8 cellular contexts compared by ENCODE assay signal in the genomic region with DNA sequence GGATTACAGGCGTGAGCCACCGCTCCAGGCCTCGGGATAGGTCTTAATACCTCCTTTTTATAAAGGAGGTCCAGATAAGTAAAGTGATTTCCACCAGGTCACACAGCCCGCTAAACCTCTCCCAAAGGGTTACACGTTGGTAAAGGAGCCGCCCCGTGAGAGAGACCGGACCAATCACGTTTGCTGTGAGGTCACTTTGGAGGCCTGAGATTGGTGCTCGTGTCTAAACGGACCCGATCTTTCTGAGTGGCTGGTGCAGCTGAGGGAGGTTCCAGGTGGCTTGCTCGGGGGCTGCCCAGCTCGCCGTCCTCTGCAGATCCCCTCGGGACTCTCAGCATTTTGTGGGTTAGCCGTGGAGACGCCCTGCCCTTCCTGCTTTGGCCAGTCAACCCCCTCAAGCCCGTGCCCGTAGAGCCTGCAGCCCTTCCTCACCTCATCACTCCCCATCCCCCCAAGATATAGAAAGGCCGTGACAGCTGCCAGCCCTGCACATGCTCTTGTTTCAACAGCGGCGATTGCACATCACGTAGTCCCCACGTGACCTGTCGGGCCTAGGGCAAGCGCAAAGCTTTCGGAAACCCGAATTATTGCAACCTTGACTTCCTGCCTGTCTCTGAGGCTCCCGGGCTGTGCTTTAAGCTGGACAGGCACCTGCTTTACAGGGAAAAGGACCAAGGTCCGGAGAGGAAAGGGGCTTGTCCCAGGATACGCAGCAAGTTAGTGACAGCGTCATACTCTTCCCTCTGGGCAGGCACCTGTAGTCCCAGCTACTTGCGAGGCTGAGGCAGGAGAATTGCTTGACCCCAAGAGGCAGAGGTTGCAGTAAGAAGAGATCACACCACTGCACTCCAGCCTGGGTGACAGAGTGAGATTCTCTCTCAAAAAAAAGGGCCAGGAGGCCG. TPM values are rescaled to one million over a fixed set of nuclear protein-coding genes. Genes with fewer than 3 reads are reported as not detected.
A peak's percentile ranks its signal among the peaks of the same experiment; 100 is the strongest.
DNase-seq lines count a peak whose midpoint lies in the region; ATAC-seq, FAIRE-seq and TF ChIP-seq lines count a peak whose summit lies in the region.

No MANE protein-coding gene starts in this region.

- CTCF ChIA-PET in activated naive CD4-positive, alpha-beta T cell treated with anti-CD3 and anti-CD28 coated beads for 36 hours (lab: Charles Lee): interaction anchor here (0.7 to 1.2 kb wide), 5 partner anchors 10 to 558 kb away, joined by 3 to 4 read pairs (median 3); partner anchors contain the start of gene ECHDC2

- peak overlapping the region; percentile 83 for H3K4me3 Mint-ChIP-seq in activated naive CD4-positive, alpha-beta T cell treated with anti-CD3 and anti-CD28 coated beads for 36 hours
- H3K4me3 Mint-ChIP-seq in neural progenitor cell: peak overlapping the region; percentile 87

- H3K27me3 ChIP-seq in HUES64 (ENCODE audit: insufficient read depth, low read length): no peaks in the 10 kb centered on the region
- no peaks in the 10 kb centered on the region for H3K27me3 ChIP-seq in neural progenitor cell
- H3K27me3 ChIP-seq in stomach: no peaks in the 10 kb centered on the region

- H3K4me1 Mint-ChIP-seq in activated naive CD4-positive, alpha-beta T cell treated with anti-CD3 and anti-CD28 coated beads for 36 hours (ENCODE audit: low read depth): peaks cover 20% of the 10 kb centered on the region
- H3K4me1 Mint-ChIP-seq in neural progenitor cell: peaks cover 8% of the 10 kb centered on the region

- FAIRE-seq in frontal cortex (lab: Jason Lieb, UNC): no peak

- peaks cover 35% of the 10 kb centered on the region for H3F3A ChIP-seq in neural progenitor cell (ENCODE audit: low read depth)

- H3K9me3 ChIP-seq in HUES64 (ENCODE audit: insufficient read depth, low read depth, low read length) (no peaks in the 10 kb centered on the region), neural progenitor cell (ENCODE audit: low read depth) (no peaks in the 10 kb centered on the region), stomach (no peaks in the 10 kb centered on the region)

- no peaks in the 10 kb centered on the region for H3K79me2 ChIP-seq in neural progenitor cell (ENCODE audit: low read depth)

- TF ChIP-seq CTCF in neural progenitor cell (IDR thresholded peaks at IDR 0.05) (no peak), stomach (IDR thresholded peaks at IDR 0.05) (no peak)

- H3K4me3 ChIP-seq in HUES64 (ENCODE audit: low read length) (peak overlapping the region; percentile 64), neural progenitor cell (peak overlapping the region; percentile 51), stomach (peak overlapping the region; percentile 47 to 70 (median 54))

- H3K4me1 ChIP-seq in HUES64 (ENCODE audit: insufficient read depth, low read length): peaks cover 5% of the 10 kb centered on the region
- H3K4me1 ChIP-seq in neural progenitor cell: no peaks in the 10 kb centered on the region
- peaks cover 10 to 42% (median 25%) of the 10 kb centered on the region in 4 donors for H3K4me1 ChIP-seq in stomach

- H4K20me1 ChIP-seq in neural progenitor cell (ENCODE audit: low read depth): no peaks in the 10 kb centered on the region

- no peaks in the 10 kb centered on the region for H3K27me3 Mint-ChIP-seq in activated naive CD4-positive, alpha-beta T cell treated with anti-CD3 and anti-CD28 coated beads for 36 hours (ENCODE audit: low read depth)
- H3K27me3 Mint-ChIP-seq in neural progenitor cell (ENCODE audit: insufficient read depth, low read depth): peaks cover 6% of the 10 kb centered on the region

- H3K36me3 ChIP-seq in HUES64 (ENCODE audit: insufficient read depth, low read length): no peaks in the 10 kb centered on the region
- H3K36me3 ChIP-seq in neural progenitor cell: no peaks in the 10 kb centered on the region
- H3K36me3 ChIP-seq in stomach: no peaks in the 10 kb centered on the region

- H2AFZ ChIP-seq in neural progenitor cell (replicated peaks): peak overlapping the region; percentile 97

- WGBS in HUES64: 4% methylated on average over 35 of the region's 35 CpGs
- WGBS in stomach, 5 donors: 4 to 7% (median 5%) methylated on average over 30 to 35 of the region's 35 CpGs

- no peak for TF ChIP-seq EP300 in stomach (IDR thresholded peaks at IDR 0.05)

- H3K9me3 Mint-ChIP-seq in activated naive CD4-positive, alpha-beta T cell treated with anti-CD3 and anti-CD28 coated beads for 36 hours: no peaks in the 10 kb centered on the region
- no peaks in the 10 kb centered on the region for H3K9me3 Mint-ChIP-seq in neural progenitor cell

- H3K9ac ChIP-seq in HUES64 (ENCODE audit: low read depth, low read length) (peak overlapping the region; percentile 23; the same call in 1 of the 2 replicates), neural progenitor cell (no peak overlapping the region)

- H3K27ac ChIP-seq in HUES64 (ENCODE audit: low read depth, low read length) (no peak overlapping the region), neural progenitor cell (no peak overlapping the region), stomach (peak overlapping the region; percentile 84 to 94 (median 90))

- TF ChIP-seq POLR2A in stomach (IDR thresholded peaks at IDR 0.05): no peak

- no peaks in the 10 kb centered on the region for H3K36me3 Mint-ChIP-seq in activated naive CD4-positive, alpha-beta T cell treated with anti-CD3 and anti-CD28 coated beads for 36 hours (ENCODE audit: low read depth)
- no peaks in the 10 kb centered on the region for H3K36me3 Mint-ChIP-seq in neural progenitor cell

- peak overlapping the region; percentile 87 for H3K27ac Mint-ChIP-seq in activated naive CD4-positive, alpha-beta T cell treated with anti-CD3 and anti-CD28 coated beads for 36 hours
- peak overlapping the region; percentile 58 for H3K27ac Mint-ChIP-seq in neural progenitor cell

- ATAC-seq in GM21447 (IDR thresholded peaks at IDR 0.05; ENCODE audit: unreplicated experiment): peak; percentile 87

- intact Hi-C loops in activated naive CD4-positive, alpha-beta T cell treated with anti-CD3 and anti-CD28 coated beads for 36 hours (cut with micrococcal nuclease): loop anchor here (1.0 to 10.0 kb wide), 7 partner anchors 23 to 494 kb away; partner anchors contain the start of genes CPT2, ZYG11A and ZYG11B
- intact Hi-C loops in stomach (cut with DNase I; ENCODE audit: low total_unique reads): no loop called here

- peak; percentile 93 for DNase-seq in COLO668 (lab: John Stamatoyannopoulos, UW; ENCODE audit: unreplicated experiment)
- DNase-seq in SIG-M5 (lab: John Stamatoyannopoulos, UW): peak; percentile 29
- DNase-seq in activated naive CD4-positive, alpha-beta T cell treated with anti-CD3 and anti-CD28 coated beads for 36 hours: peak; percentile 89
- peak; percentile 69 to 80 for DNase-seq in frontal cortex (ENCODE audit: low spot score in 2 of 2)
- DNase-seq in neural progenitor cell (ENCODE audit: low spot score): peak; percentile 94
- peak; percentile 90 for DNase-seq in stomach

- peak overlapping the region; percentile 80 for H3K4me2 ChIP-seq in neural progenitor cell

RNA-seq across cellular contexts. Expression of gene COA7, which starts 5.0 kb away (rescaled TPM):
- 25.3 TPM for polyA plus RNA-seq in HUES64 (2013, experiment 1 of 2)
- 24.0 TPM for polyA plus RNA-seq in HUES64 (2013, experiment 2 of 2)
- total RNA-seq in activated naive CD4-positive, alpha-beta T cell treated with anti-CD3 and anti-CD28 coated beads for 36 hours: 10 to 100 TPM; 11.4 to 11.7 TPM
- total RNA-seq in frontal cortex (27.3 TPM), neural progenitor cell (ENCODE audit: low replicate concordance) (10.9 and 13.0 TPM in 2 replicates), stomach (10 to 100 TPM in 1 of 5 donors, 1 to 10 TPM in 3, not detected in 1; 6.7 to 12.2 (median 8.9) TPM)
- 1 to 10 TPM; 5.4 to 7.3 (median 6.0) TPM for polyA plus RNA-seq in stomach

RNA-seq across cellular contexts. Expression of gene ZYG11B, which starts 23.1 kb away (rescaled TPM):
- polyA plus RNA-seq in HUES64 (2013, experiment 1 of 2): 10.5 TPM
- polyA plus RNA-seq in HUES64 (2013, experiment 2 of 2): 10.1 TPM
- 10 to 100 TPM; 10.7 to 11.6 TPM for total RNA-seq in activated naive CD4-positive, alpha-beta T cell treated with anti-CD3 and anti-CD28 coated beads for 36 hours
- 172 TPM for total RNA-seq in frontal cortex
- total RNA-seq in neural progenitor cell (ENCODE audit: low replicate concordance): 36.3 and 39.5 TPM in 2 replicates
- total RNA-seq in stomach: 10 to 100 TPM in 4 of 5 donors, 1 to 10 TPM in 1; 8.7 to 56.9 (median 29.8) TPM
- polyA plus RNA-seq in stomach: 1 to 10 TPM; 3.5 to 5.3 (median 3.8) TPM

Comparison
In these comparisons a context has a peak if more than half of its experiments do, and no peak if none do; other contexts are left out.
1. DNase-seq: peak in every context shown above with its lines; median percentile 94 in neural progenitor cell; 93 in COLO668; 90 in stomach; 89 in activated naive CD4-positive, alpha-beta T cell treated with anti-CD3 and anti-CD28 coated beads for 36 hours; 74 in frontal cortex; 29 in SIG-M5.
2. H3K27ac ChIP-seq: peak in stomach (5 of 5); none in HUES64 (single experiment) and neural progenitor cell (single experiment).
3. Peak in every context shown above with its lines, with median percentiles within 50 percentile points of each other: H3K4me3 ChIP-seq.